In the genomic region with DNA sequence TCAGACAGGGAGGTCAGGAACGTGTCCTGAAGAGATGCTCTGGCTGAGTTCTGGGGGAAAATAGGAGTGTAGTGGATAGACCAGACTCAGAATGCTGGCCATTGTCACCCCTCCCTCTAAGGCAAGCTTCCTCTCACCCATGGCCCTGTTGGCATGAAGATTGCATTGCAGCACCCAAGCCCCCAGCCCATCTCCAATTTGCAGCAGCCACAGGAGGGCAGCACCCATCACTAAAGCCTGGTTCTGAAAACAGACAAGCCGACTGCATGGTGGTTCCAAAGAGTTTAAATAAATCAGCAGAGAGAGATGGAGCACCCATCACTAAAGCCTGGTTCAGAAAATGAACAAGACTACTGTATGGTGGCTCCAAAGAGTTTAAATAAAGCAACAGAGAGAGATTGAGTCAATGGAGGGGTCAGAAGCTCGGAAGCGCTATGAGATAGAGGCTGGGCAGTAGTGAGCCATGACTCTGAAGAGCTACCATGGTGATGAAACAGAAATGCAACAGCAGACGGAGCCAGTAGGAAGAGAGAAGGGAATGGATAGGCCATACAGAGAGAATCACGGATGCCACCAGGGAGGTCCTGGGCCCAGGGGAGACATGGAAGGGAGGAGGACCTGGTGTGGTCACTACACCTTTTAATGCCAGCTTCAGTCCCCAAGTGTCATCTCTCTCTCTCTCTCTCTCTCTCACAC, we compare ENCODE assay signal across 2 cellular contexts.
TF ChIP-seq lines count a peak whose summit lies in the region.

No MANE protein-coding gene starts in this region.

TF ChIP-seq in SK-N-SH, 30 proteins besides CTCF, POLR2A, EP300 and RAD21 (continued from another document):
- TF ChIP-seq, protein P1, sequence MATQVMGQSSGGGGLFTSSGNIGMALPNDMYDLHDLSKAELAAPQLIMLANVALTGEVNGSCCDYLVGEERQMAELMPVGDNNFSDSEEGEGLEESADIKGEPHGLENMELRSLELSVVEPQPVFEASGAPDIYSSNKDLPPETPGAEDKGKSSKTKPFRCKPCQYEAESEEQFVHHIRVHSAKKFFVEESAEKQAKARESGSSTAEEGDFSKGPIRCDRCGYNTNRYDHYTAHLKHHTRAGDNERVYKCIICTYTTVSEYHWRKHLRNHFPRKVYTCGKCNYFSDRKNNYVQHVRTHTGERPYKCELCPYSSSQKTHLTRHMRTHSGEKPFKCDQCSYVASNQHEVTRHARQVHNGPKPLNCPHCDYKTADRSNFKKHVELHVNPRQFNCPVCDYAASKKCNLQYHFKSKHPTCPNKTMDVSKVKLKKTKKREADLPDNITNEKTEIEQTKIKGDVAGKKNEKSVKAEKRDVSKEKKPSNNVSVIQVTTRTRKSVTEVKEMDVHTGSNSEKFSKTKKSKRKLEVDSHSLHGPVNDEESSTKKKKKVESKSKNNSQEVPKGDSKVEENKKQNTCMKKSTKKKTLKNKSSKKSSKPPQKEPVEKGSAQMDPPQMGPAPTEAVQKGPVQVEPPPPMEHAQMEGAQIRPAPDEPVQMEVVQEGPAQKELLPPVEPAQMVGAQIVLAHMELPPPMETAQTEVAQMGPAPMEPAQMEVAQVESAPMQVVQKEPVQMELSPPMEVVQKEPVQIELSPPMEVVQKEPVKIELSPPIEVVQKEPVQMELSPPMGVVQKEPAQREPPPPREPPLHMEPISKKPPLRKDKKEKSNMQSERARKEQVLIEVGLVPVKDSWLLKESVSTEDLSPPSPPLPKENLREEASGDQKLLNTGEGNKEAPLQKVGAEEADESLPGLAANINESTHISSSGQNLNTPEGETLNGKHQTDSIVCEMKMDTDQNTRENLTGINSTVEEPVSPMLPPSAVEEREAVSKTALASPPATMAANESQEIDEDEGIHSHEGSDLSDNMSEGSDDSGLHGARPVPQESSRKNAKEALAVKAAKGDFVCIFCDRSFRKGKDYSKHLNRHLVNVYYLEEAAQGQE (IDR thresholded peaks at IDR 0.05; ENCODE audit: low read depth, low read length): no peak
- TF ChIP-seq MXI1 (IDR thresholded peaks at IDR 0.05; ENCODE audit: low read depth, low read length) (no peak), JUND (IDR thresholded peaks at IDR 0.05) (no peak), MEF2A (IDR thresholded peaks at IDR 0.05; ENCODE audit: borderline replicate concordance, low read depth) (no peak), FOSL2 (IDR thresholded peaks at IDR 0.05; ENCODE audit: borderline replicate concordance, low read depth) (no peak), SIN3A (IDR thresholded peaks at IDR 0.05; ENCODE audit: borderline replicate concordance, low read depth, low read length) (no peak), TAF1 (IDR thresholded peaks at IDR 0.05; ENCODE audit: borderline replicate concordance, low read depth, low read length) (no peak)

TF ChIP-seq in SK-N-SH treated with all-trans-retinoic acid at 6 μM for 48 hours, 23 proteins besides CTCF, POLR2A, EP300 and RAD21 (continued from another document):
- TF ChIP-seq, protein P2, sequence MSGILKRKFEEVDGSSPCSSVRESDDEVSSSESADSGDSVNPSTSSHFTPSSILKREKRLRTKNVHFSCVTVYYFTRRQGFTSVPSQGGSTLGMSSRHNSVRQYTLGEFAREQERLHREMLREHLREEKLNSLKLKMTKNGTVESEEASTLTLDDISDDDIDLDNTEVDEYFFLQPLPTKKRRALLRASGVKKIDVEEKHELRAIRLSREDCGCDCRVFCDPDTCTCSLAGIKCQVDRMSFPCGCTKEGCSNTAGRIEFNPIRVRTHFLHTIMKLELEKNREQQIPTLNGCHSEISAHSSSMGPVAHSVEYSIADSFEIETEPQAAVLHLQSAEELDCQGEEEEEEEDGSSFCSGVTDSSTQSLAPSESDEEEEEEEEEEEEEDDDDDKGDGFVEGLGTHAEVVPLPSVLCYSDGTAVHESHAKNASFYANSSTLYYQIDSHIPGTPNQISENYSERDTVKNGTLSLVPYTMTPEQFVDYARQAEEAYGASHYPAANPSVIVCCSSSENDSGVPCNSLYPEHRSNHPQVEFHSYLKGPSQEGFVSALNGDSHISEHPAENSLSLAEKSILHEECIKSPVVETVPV (CRISPR knock-in tag; IDR thresholded peaks at IDR 0.05): no peak
- TF ChIP-seq CSDC2 (CRISPR knock-in tag; IDR thresholded peaks at IDR 0.05) (no peak), BACH2 (CRISPR knock-in tag; IDR thresholded peaks at IDR 0.05; ENCODE audit: borderline replicate concordance) (no peak), RARB (CRISPR knock-in tag; IDR thresholded peaks at IDR 0.05) (no peak), ZC3H10 (CRISPR knock-in tag; IDR thresholded peaks at IDR 0.05) (no peak), ISL1 (CRISPR knock-in tag; IDR thresholded peaks at IDR 0.05) (no peak), OSR1 (CRISPR knock-in tag; IDR thresholded peaks at IDR 0.05) (no peak), TCF4 (CRISPR knock-in tag; IDR thresholded peaks at IDR 0.05; ENCODE audit: borderline replicate concordance) (no peak), ZNF565 (CRISPR knock-in tag; conservative IDR thresholded peaks at IDR 0.05; ENCODE audit: low read depth) (no peak), SNAI2 (CRISPR knock-in tag; IDR thresholded peaks at IDR 0.05) (no peak), ZNF70 (CRISPR knock-in tag; IDR thresholded peaks at IDR 0.05) (no peak)
- TF ChIP-seq, protein P3, sequence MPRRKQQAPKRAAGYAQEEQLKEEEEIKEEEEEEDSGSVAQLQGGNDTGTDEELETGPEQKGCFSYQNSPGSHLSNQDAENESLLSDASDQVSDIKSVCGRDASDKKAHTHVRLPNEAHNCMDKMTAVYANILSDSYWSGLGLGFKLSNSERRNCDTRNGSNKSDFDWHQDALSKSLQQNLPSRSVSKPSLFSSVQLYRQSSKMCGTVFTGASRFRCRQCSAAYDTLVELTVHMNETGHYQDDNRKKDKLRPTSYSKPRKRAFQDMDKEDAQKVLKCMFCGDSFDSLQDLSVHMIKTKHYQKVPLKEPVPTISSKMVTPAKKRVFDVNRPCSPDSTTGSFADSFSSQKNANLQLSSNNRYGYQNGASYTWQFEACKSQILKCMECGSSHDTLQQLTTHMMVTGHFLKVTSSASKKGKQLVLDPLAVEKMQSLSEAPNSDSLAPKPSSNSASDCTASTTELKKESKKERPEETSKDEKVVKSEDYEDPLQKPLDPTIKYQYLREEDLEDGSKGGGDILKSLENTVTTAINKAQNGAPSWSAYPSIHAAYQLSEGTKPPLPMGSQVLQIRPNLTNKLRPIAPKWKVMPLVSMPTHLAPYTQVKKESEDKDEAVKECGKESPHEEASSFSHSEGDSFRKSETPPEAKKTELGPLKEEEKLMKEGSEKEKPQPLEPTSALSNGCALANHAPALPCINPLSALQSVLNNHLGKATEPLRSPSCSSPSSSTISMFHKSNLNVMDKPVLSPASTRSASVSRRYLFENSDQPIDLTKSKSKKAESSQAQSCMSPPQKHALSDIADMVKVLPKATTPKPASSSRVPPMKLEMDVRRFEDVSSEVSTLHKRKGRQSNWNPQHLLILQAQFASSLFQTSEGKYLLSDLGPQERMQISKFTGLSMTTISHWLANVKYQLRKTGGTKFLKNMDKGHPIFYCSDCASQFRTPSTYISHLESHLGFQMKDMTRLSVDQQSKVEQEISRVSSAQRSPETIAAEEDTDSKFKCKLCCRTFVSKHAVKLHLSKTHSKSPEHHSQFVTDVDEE (CRISPR knock-in tag; IDR thresholded peaks at IDR 0.05): no peak
- TF ChIP-seq, protein P4, sequence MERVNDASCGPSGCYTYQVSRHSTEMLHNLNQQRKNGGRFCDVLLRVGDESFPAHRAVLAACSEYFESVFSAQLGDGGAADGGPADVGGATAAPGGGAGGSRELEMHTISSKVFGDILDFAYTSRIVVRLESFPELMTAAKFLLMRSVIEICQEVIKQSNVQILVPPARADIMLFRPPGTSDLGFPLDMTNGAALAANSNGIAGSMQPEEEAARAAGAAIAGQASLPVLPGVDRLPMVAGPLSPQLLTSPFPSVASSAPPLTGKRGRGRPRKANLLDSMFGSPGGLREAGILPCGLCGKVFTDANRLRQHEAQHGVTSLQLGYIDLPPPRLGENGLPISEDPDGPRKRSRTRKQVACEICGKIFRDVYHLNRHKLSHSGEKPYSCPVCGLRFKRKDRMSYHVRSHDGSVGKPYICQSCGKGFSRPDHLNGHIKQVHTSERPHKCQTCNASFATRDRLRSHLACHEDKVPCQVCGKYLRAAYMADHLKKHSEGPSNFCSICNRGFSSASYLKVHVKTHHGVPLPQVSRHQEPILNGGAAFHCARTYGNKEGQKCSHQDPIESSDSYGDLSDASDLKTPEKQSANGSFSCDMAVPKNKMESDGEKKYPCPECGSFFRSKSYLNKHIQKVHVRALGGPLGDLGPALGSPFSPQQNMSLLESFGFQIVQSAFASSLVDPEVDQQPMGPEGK (CRISPR knock-in tag; IDR thresholded peaks at IDR 0.05; ENCODE audit: borderline replicate concordance): no peak
TF ChIP-seq in SK-N-SH treated with all-trans-retinoic acid at 6 μM for 48 hours: peak in this region for 0.
